1 cellular context compared by ENCODE assay signal in genomic region chr22:39502789-39503464, GRCh38.
TF ChIP-seq lines count a peak whose summit lies in the region.

No MANE protein-coding gene starts in this region.

TF ChIP-seq in SK-N-SH, 30 proteins besides CTCF, POLR2A, EP300 and RAD21 (continued from another document):
- TF ChIP-seq IRF3 (IDR thresholded peaks at IDR 0.05; ENCODE audit: low read depth, low read length), result no peak
- TF ChIP-seq MAX (IDR thresholded peaks at IDR 0.05; ENCODE audit: low read depth), result no peak
- no peak for TF ChIP-seq ZBTB33 (IDR thresholded peaks at IDR 0.05; ENCODE audit: borderline replicate concordance, low read depth)
- no peak for TF ChIP-seq SIN3A (IDR thresholded peaks at IDR 0.05; ENCODE audit: borderline replicate concordance, low read depth, low read length)
- TF ChIP-seq REST (IDR thresholded peaks at IDR 0.05; ENCODE audit: low read depth, low read length), result no peak
